Comparison of ENCODE assay signal across 1 cellular context in the genomic region with DNA sequence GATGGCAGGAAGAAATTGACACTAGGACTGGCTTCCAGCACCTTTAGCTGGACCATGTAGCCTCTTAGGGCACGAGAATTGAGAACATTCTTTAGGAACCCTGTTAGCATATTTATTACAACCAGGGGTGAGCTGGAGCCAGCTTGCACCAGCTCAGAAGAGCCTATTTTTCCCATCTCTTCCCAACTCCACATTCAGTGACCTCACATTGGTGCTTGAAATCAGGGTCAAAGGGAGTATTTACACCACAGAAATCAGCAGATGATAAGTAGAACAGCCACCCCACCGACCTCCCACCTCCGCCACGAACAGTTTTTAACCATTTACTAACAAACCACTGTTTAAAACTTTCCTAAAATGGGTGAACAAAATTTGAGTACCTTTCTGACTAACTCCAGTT.
TF ChIP-seq lines count a peak whose summit lies in the region.

No MANE protein-coding gene starts in this region.

TF ChIP-seq in IMR-90, 13 proteins besides CTCF, POLR2A, EP300 and RAD21:
- TF ChIP-seq, protein P1, sequence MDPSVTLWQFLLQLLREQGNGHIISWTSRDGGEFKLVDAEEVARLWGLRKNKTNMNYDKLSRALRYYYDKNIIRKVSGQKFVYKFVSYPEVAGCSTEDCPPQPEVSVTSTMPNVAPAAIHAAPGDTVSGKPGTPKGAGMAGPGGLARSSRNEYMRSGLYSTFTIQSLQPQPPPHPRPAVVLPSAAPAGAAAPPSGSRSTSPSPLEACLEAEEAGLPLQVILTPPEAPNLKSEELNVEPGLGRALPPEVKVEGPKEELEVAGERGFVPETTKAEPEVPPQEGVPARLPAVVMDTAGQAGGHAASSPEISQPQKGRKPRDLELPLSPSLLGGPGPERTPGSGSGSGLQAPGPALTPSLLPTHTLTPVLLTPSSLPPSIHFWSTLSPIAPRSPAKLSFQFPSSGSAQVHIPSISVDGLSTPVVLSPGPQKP (IDR thresholded peaks at IDR 0.05; ENCODE audit: borderline replicate concordance, low read depth, low read length), result no peak
- TF ChIP-seq NFE2L2 (IDR thresholded peaks at IDR 0.05; ENCODE audit: low read depth, low read length), result no peak
- TF ChIP-seq MXI1 (IDR thresholded peaks at IDR 0.05; ENCODE audit: borderline replicate concordance, low read depth, low read length), result no peak
- no peak for TF ChIP-seq CEBPB (IDR thresholded peaks at IDR 0.05; ENCODE audit: low read depth, low read length)
- TF ChIP-seq MAZ (IDR thresholded peaks at IDR 0.05; ENCODE audit: borderline replicate concordance, low read depth, low read length), result no peak
- no peak for TF ChIP-seq RFX5 (IDR thresholded peaks at IDR 0.05; ENCODE audit: low read depth, low read length)
- TF ChIP-seq SMC3 (IDR thresholded peaks at IDR 0.05; ENCODE audit: low read depth, low read length), result no peak
- TF ChIP-seq RCOR1 (IDR thresholded peaks at IDR 0.05; ENCODE audit: insufficient replicate concordance, low read length), result no peak
- TF ChIP-seq, protein P2, sequence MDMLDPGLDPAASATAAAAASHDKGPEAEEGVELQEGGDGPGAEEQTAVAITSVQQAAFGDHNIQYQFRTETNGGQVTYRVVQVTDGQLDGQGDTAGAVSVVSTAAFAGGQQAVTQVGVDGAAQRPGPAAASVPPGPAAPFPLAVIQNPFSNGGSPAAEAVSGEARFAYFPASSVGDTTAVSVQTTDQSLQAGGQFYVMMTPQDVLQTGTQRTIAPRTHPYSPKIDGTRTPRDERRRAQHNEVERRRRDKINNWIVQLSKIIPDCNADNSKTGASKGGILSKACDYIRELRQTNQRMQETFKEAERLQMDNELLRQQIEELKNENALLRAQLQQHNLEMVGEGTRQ (IDR thresholded peaks at IDR 0.05; ENCODE audit: low read depth, low read length), result no peak
- TF ChIP-seq MAFK (IDR thresholded peaks at IDR 0.05; ENCODE audit: low read depth, low read length), result no peak
- TF ChIP-seq CHD1 (IDR thresholded peaks at IDR 0.05; ENCODE audit: low read depth, low read length), result no peak
- no peak for TF ChIP-seq BHLHE40 (IDR thresholded peaks at IDR 0.05; ENCODE audit: low read depth, low read length)
- no peak for TF ChIP-seq FOS (IDR thresholded peaks at IDR 0.05; ENCODE audit: low read depth, low read length)
TF ChIP-seq in IMR-90: peak in this region for 0.
